29 cellular contexts compared by ENCODE assay signal in genomic region chr21:29481641-29482040, GRCh38.
DNase-seq lines count a peak whose midpoint lies in the region; ATAC-seq, FAIRE-seq and TF ChIP-seq lines count a peak whose summit lies in the region.
"Had no signal": no experiment of that assay in that cellular context is flagged by ENCODE, and none has a peak within 500 bp of the region (broad histone marks: within the 10 kb centered on the region; RNA-seq: fewer than 3 reads in every experiment).

No MANE protein-coding gene starts in this region.

- intact Hi-C loops in CD4-positive, alpha-beta T cell (cut with DNase I, micrococcal nuclease) = loop anchor here in 1 of 2 experiments (5.0 kb wide), 1 partner anchor 64 kb away; no protein-coding TSS in a partner anchor
- intact Hi-C loops in sciatic nerve (cut with DNase I) = no loop called here

- peaks cover 5% of the 10 kb centered on the region for H3K9me3 Mint-ChIP-seq in astrocyte (ENCODE audit: unreplicated experiment)
- no peaks in the 10 kb centered on the region for H3K9me3 Mint-ChIP-seq in CD4-positive, alpha-beta T cell
- H3K9me3 Mint-ChIP-seq: CD8-positive, alpha-beta T cell; neural crest cell had no signal

- no peak for FAIRE-seq in astrocyte (lab: Jason Lieb, UNC)
- FAIRE-seq: A549, small intestine had no signal

- POLR2A ChIA-PET in AG04450 (lab: Yijun Ruan, JAX) = interaction anchor here (0.6 kb wide), 1 partner anchor 663 kb away, joined by 4 read pairs; no protein-coding TSS in a partner anchor
- POLR2A ChIA-PET in CD4-positive, alpha-beta T cell (lab: Charles Lee) = no interaction called here

- H3K4me3 ChIP-seq in AG04450 (ENCODE audit: low read depth, low read length) (no peak overlapping the region), GM23248 (no peak overlapping the region), astrocyte (ENCODE audit: insufficient read depth, low read depth, low read length) (no peak overlapping the region), fibroblast of villous mesenchyme (ENCODE audit: low read depth, low read length) (no peak overlapping the region)
- H3K4me3 ChIP-seq: A549, left lung, thyroid gland had no signal

- H2AFZ ChIP-seq in GM23248 = 0 out of 2 replicates have a peak overlapping the region, but pooled peaks have one; percentile 21
- H2AFZ ChIP-seq in astrocyte (ENCODE audit: low read depth, low read length) = no peak overlapping the region

- WGBS in GM23248 (ENCODE audit: low coverage in 1 of 2, low lambda C conversion rate in 2 of 2, missing lambda C conversion rate in 2 of 2), 2 experiments = 55 to 77% methylated on average over 2 of the region's 2 CpGs

- DNase-seq in AG04450 (ENCODE audit: low read depth, low spot score) = peak; percentile 53
- DNase-seq in GM23248 = peak; percentile 67
- DNase-seq in astrocyte (ENCODE audit: low read depth) = peak; percentile 61
- peak; percentile 44 for DNase-seq in fibroblast of villous mesenchyme (ENCODE audit: low read depth)
- DNase-seq in CD4-positive, alpha-beta T cell = no peak
- DNase-seq in sciatic nerve (ENCODE audit: low spot score) = no peak
- DNase-seq in DMS153 treated with DMSO at 0.1 percent for 48 hours (lab: John Stamatoyannopoulos, UW; ENCODE audit: unreplicated experiment) = no peak
- no peak for DNase-seq in HuH-7.5 (ENCODE audit: low spot score)
- DNase-seq: activated CD4-positive, alpha-beta T cell treated with anti-CD3 and anti-CD28 coated beads, Interleukin-2, amount 50 U/mL, for 1 hour; activated gamma-delta T cell; amniotic stem cell; CD8-positive, alpha-beta T cell; central memory CD4-positive, alpha-beta T cell; DMS79 treated with DMSO at 0.1 percent for 48 hours; H9; left lung; midbrain; NCI-H1694 treated with DMSO at 0.1 percent for 48 hours; NCI-H2227 treated with DMSO at 0.1 percent for 48 hours; NCI-H774; SHP77 treated with DMSO at 0.1 percent for 48 hours; small intestine; stimulated activated CD4-positive, alpha-beta T cell treated with anti-CD3 and anti-CD28 coated beads, Interleukin-4, amount 100 ng/mL, for 1 hour; stimulated activated naive CD8-positive, alpha-beta T cell treated with anti-CD3 and anti-CD28 coated beads, Interleukin-15, Interleukin-2, amounts not matched to agents 100 U/mL and 50 U/mL, for 24 hours; T-helper 17 cell; thyroid gland had no signal

- H3K79me2 ChIP-seq in GM23248 (ENCODE audit: insufficient read depth) (no peaks in the 10 kb centered on the region), astrocyte (ENCODE audit: insufficient read depth, low read length) (no peaks in the 10 kb centered on the region)

- H3K4me1 Mint-ChIP-seq in astrocyte (ENCODE audit: low read depth, unreplicated experiment) = peaks cover 13% of the 10 kb centered on the region
- H3K4me1 Mint-ChIP-seq in CD4-positive, alpha-beta T cell (ENCODE audit: low read depth) = peaks cover 3% of the 10 kb centered on the region

- H3K4me3 Mint-ChIP-seq in astrocyte (ENCODE audit: unreplicated experiment) = no peak overlapping the region
- no peak overlapping the region for H3K4me3 Mint-ChIP-seq in CD4-positive, alpha-beta T cell
- H3K4me3 Mint-ChIP-seq: CD8-positive, alpha-beta T cell; H9; neural crest cell; T-helper 17 cell had no signal

- TF ChIP-seq CTCF in AG04450 (IDR thresholded peaks at IDR 0.05; ENCODE audit: low read depth, low read length) (no peak), astrocyte (IDR thresholded peaks at IDR 0.05; ENCODE audit: insufficient read depth, low read depth, low read length) (no peak), fibroblast of villous mesenchyme (IDR thresholded peaks at IDR 0.05; ENCODE audit: insufficient read depth, low read depth, low read length) (no peak)
- TF ChIP-seq CTCF in CD4-positive, alpha-beta T cell (IDR thresholded peaks at IDR 0.05) = no peak

- H3K9ac ChIP-seq in GM23248 (no peak overlapping the region), astrocyte (ENCODE audit: low read length) (no peak overlapping the region)

- ATAC-seq in CD4-positive, alpha-beta T cell (ENCODE audit: poor library complexity) = no peak
- ATAC-seq in sciatic nerve = no peak
- ATAC-seq: A549; CD8-positive, alpha-beta T cell; left lung; stimulated activated naive CD8-positive, alpha-beta T cell treated with anti-CD3 and anti-CD28 coated beads, Interleukin-15, Interleukin-2, amounts not matched to agents 100 U/mL and 50 U/mL, for 24 hours; T-helper 17 cell had no signal

- CTCF ChIA-PET in AG04450 (lab: Charles Lee) = interaction anchor here (1.0 kb wide), 1 partner anchor 344 kb away, joined by 3 read pairs; no protein-coding TSS in a partner anchor
- CTCF ChIA-PET in CD4-positive, alpha-beta T cell (lab: Charles Lee) = no interaction called here

- H3K4me2 ChIP-seq in GM23248 (ENCODE audit: unreplicated experiment) (peak overlapping the region; percentile 20), astrocyte (ENCODE audit: low read length) (no peak overlapping the region)
- H3K4me2 ChIP-seq: A549 had no signal

- in situ Hi-C loops in GM23248 (cut with MboI) = loop anchor here (25.0 kb wide), 1 partner anchor 356 kb away; no protein-coding TSS in a partner anchor

- H3K27me3 Mint-ChIP-seq in astrocyte (ENCODE audit: low read depth, unreplicated experiment) = no peaks in the 10 kb centered on the region
- no peaks in the 10 kb centered on the region for H3K27me3 Mint-ChIP-seq in CD4-positive, alpha-beta T cell
- H3K27me3 Mint-ChIP-seq: T-helper 17 cell had no signal

- no peaks in the 10 kb centered on the region for H3K9me2 ChIP-seq in GM23248 (ENCODE audit: insufficient read depth)

- peaks cover 20% of the 10 kb centered on the region; the same call in 1 of the 2 replicates for H3F3A ChIP-seq in GM23248 (ENCODE audit: insufficient read depth)

- H3K27ac Mint-ChIP-seq in astrocyte (ENCODE audit: unreplicated experiment) = no peak overlapping the region
- no peak overlapping the region for H3K27ac Mint-ChIP-seq in CD4-positive, alpha-beta T cell
- H3K27ac Mint-ChIP-seq: CD8-positive, alpha-beta T cell; H9; T-helper 17 cell had no signal

- H3K9me3 ChIP-seq in AG04450 (ENCODE audit: control insufficient read depth, insufficient read depth, low read length) = no peaks in the 10 kb centered on the region
- no peaks in the 10 kb centered on the region for H3K9me3 ChIP-seq in GM23248 (ENCODE audit: low read depth)
- H3K9me3 ChIP-seq in astrocyte (ENCODE audit: insufficient read depth, low read depth, low read length) = no peaks in the 10 kb centered on the region
- no peaks in the 10 kb centered on the region for H3K9me3 ChIP-seq in CD4-positive, alpha-beta T cell (ENCODE audit: control insufficient read depth, low read length)
- H3K9me3 ChIP-seq: A549, thyroid gland had no signal

- H4K20me1 ChIP-seq in GM23248 (ENCODE audit: insufficient read depth) (no peaks in the 10 kb centered on the region), astrocyte (ENCODE audit: insufficient read depth, low read length) (no peaks in the 10 kb centered on the region)

- H3K27me3 ChIP-seq in AG04450 (ENCODE audit: control insufficient read depth, insufficient read depth, low read length) (no peaks in the 10 kb centered on the region), GM23248 (replicated peaks; ENCODE audit: insufficient read depth) (no peaks in the 10 kb centered on the region), astrocyte (ENCODE audit: insufficient read depth, low read length) (no peaks in the 10 kb centered on the region)
- no peaks in the 10 kb centered on the region for H3K27me3 ChIP-seq in CD4-positive, alpha-beta T cell (ENCODE audit: control insufficient read depth, insufficient read depth, low read length)
- H3K27me3 ChIP-seq: left lung, thyroid gland had no signal

- H3K36me3 Mint-ChIP-seq in astrocyte (ENCODE audit: low read depth, unreplicated experiment) = peaks cover 11% of the 10 kb centered on the region
- H3K36me3 Mint-ChIP-seq in CD4-positive, alpha-beta T cell (ENCODE audit: low read depth) = peaks cover 7% of the 10 kb centered on the region

- H3K36me3 ChIP-seq in GM23248 (ENCODE audit: low read depth) (no peaks in the 10 kb centered on the region), astrocyte (ENCODE audit: insufficient read depth, low read length) (no peaks in the 10 kb centered on the region)
- H3K36me3 ChIP-seq: left lung, thyroid gland had no signal

- H3K4me1 ChIP-seq in GM23248 (ENCODE audit: insufficient read depth) (peaks cover 33% of the 10 kb centered on the region), astrocyte (ENCODE audit: insufficient read depth, low read length) (peaks cover 13% of the 10 kb centered on the region)
- H3K4me1 ChIP-seq: A549, left lung, thyroid gland had no signal

- H3K27ac ChIP-seq in AG04450 (ENCODE audit: low read depth, low read length) (peak overlapping the region; percentile 75), GM23248 (no peak overlapping the region), astrocyte (ENCODE audit: low read depth, low read length) (no peak overlapping the region)
- no peak overlapping the region for H3K27ac ChIP-seq in CD4-positive, alpha-beta T cell (ENCODE audit: low read depth, low read length)
- H3K27ac ChIP-seq: A549, left lung, thyroid gland, VCaP had no signal

Comparison
In these comparisons a context has a peak if more than half of its experiments do, and no peak if none do; other contexts are left out.
1. DNase-seq: peak in AG04450 (single experiment), GM23248 (single experiment), astrocyte (single experiment) and fibroblast of villous mesenchyme (single experiment); none in CD4-positive, alpha-beta T cell (0 of 10), sciatic nerve (single experiment), DMS153 treated with DMSO at 0.1 percent for 48 hours (single experiment) and HuH-7.5 (single experiment).